ENCODE assay signal across 7 cellular contexts in genomic region chr20:63640686-63641085, GRCh38. TPM values are rescaled to one million over a fixed set of nuclear protein-coding genes. Genes with fewer than 3 reads are reported as not detected.
DNase-seq lines count a peak whose midpoint lies in the region; ATAC-seq and TF ChIP-seq lines count a peak whose summit lies in the region.
"Not testable (repeated sequence)": the region's sequence is repeated elsewhere in the genome, so short reads cannot be mapped to it uniquely, and the experiment has no call there.

No MANE protein-coding gene starts in this region.

- peak overlapping the region; percentile 76 for H3K4me2 ChIP-seq in OCI-LY7 (ENCODE audit: low read length)

- peak overlapping the region; percentile 84 for H3K27ac Mint-ChIP-seq in activated CD4-positive, alpha-beta memory T cell treated with anti-CD3 and anti-CD28 coated beads, Interleukin-2, amount 10 ng/mL, durations not matched to agents 7 days and 5 days
- H3K27ac Mint-ChIP-seq in activated naive CD4-positive, alpha-beta T cell treated with anti-CD3 and anti-CD28 coated beads for 36 hours, result peak overlapping the region; percentile 46
- peak overlapping the region in 4 of 6 donors; percentile 33 to 98 (median 77) for H3K27ac Mint-ChIP-seq in naive B cell
- H3K27ac Mint-ChIP-seq in stimulated activated naive B cell treated with anti-CD40 and anti-IgM and Interleukin-4, amounts not matched to agents 10 μg/mL and 1 μg/mL and 100 μg/mL, for 72 hours, result not testable (repeated sequence)

- not testable (repeated sequence) for H4K20me1 ChIP-seq in OCI-LY7 (ENCODE audit: insufficient read depth, low read length)

- peaks cover 37% of the 10 kb centered on the region for H3K4me1 Mint-ChIP-seq in activated CD4-positive, alpha-beta memory T cell treated with anti-CD3 and anti-CD28 coated beads, Interleukin-2, amount 10 ng/mL, durations not matched to agents 7 days and 5 days
- peaks cover 38% of the 10 kb centered on the region for H3K4me1 Mint-ChIP-seq in activated naive CD4-positive, alpha-beta T cell treated with anti-CD3 and anti-CD28 coated beads for 36 hours (ENCODE audit: low read depth)
- H3K4me1 Mint-ChIP-seq in naive B cell, result peaks cover 31 to 49% (median 35%) of the 10 kb centered on the region in 3 donors
- H3K4me1 Mint-ChIP-seq in stimulated activated naive B cell treated with anti-CD40 and anti-IgM and Interleukin-4, amounts not matched to agents 10 μg/mL and 1 μg/mL and 100 μg/mL, for 72 hours, result peaks cover 27 to 45% of the 10 kb centered on the region in 2 donors

- H3K27me3 Mint-ChIP-seq in activated CD4-positive, alpha-beta memory T cell treated with anti-CD3 and anti-CD28 coated beads, Interleukin-2, amount 10 ng/mL, durations not matched to agents 7 days and 5 days; activated naive CD4-positive, alpha-beta T cell treated with anti-CD3 and anti-CD28 coated beads for 36 hours (ENCODE audit: low read depth); naive B cell; stimulated activated naive B cell treated with anti-CD40 and anti-IgM and Interleukin-4, amounts not matched to agents 10 μg/mL and 1 μg/mL and 100 μg/mL, for 72 hours: not testable (repeated sequence)

- intact Hi-C loops in OCI-LY7 (cut with micrococcal nuclease; ENCODE audit: unreplicated experiment), result loop anchor here (1.0 kb wide), 1 partner anchor 103 kb away; the partner anchor contains the start of gene PTK6
- intact Hi-C loops in activated naive CD4-positive, alpha-beta T cell treated with anti-CD3 and anti-CD28 coated beads for 36 hours (cut with micrococcal nuclease); esophagus muscularis mucosa (cut with DNase I): not testable (repeated sequence)

- H3K4me3 Mint-ChIP-seq in activated CD4-positive, alpha-beta memory T cell treated with anti-CD3 and anti-CD28 coated beads, Interleukin-2, amount 10 ng/mL, durations not matched to agents 7 days and 5 days, result peak overlapping the region; percentile 75
- H3K4me3 Mint-ChIP-seq in activated naive CD4-positive, alpha-beta T cell treated with anti-CD3 and anti-CD28 coated beads for 36 hours, result peak overlapping the region; percentile 73
- H3K4me3 Mint-ChIP-seq in naive B cell, result peak overlapping the region; percentile 77 to 97 (median 92)
- H3K4me3 Mint-ChIP-seq in stimulated activated naive B cell treated with anti-CD40 and anti-IgM and Interleukin-4, amounts not matched to agents 10 μg/mL and 1 μg/mL and 100 μg/mL, for 72 hours, result peak overlapping the region; percentile 76 to 87

- H3K79me2 ChIP-seq in OCI-LY7 (ENCODE audit: insufficient read depth, low read depth, low read length), result not testable (repeated sequence)

- not testable (repeated sequence) for TF ChIP-seq CTCF in GM12864 (IDR thresholded peaks at IDR 0.05; ENCODE audit: low read depth, low read length, missing control alignments); OCI-LY7 (conservative IDR thresholded peaks at IDR 0.05; ENCODE audit: low read length); esophagus muscularis mucosa (IDR thresholded peaks at IDR 0.05)

- H3K27ac ChIP-seq in OCI-LY7 (ENCODE audit: low read depth, low read length, poor library complexity, severe bottlenecking) (peak overlapping the region; percentile 80), esophagus muscularis mucosa (replicated peaks in 1 of 4) (peak overlapping the region in 1 of 4 donors; percentile 53)

- not testable (repeated sequence) for H3K9me3 Mint-ChIP-seq in activated CD4-positive, alpha-beta memory T cell treated with anti-CD3 and anti-CD28 coated beads, Interleukin-2, amount 10 ng/mL, durations not matched to agents 7 days and 5 days; activated naive CD4-positive, alpha-beta T cell treated with anti-CD3 and anti-CD28 coated beads for 36 hours; naive B cell; stimulated activated naive B cell treated with anti-CD40 and anti-IgM and Interleukin-4, amounts not matched to agents 10 μg/mL and 1 μg/mL and 100 μg/mL, for 72 hours

- H3K9me3 ChIP-seq in OCI-LY7 (ENCODE audit: low read length); esophagus muscularis mucosa: not testable (repeated sequence)

- BruUV-seq in OCI-LY7 (replicated peaks; lab: Mats Ljungman, UMichigan), result not testable (repeated sequence)

- not testable (repeated sequence) for H3K27me3 ChIP-seq in esophagus muscularis mucosa

- CTCF ChIA-PET in OCI-LY7 (lab: Charles Lee; ENCODE audit: unreplicated experiment), result interaction anchor here (0.6 to 2.3 kb wide), 2 partner anchors 103 to 120 kb away, joined by 9 to 12 read pairs; partner anchors contain the start of genes PPDPF and PTK6
- CTCF ChIA-PET in activated CD4-positive, alpha-beta memory T cell treated with anti-CD3 and anti-CD28 coated beads, Interleukin-2, amount 10 ng/mL, durations not matched to agents 7 days and 5 days (lab: Charles Lee), result interaction anchor here (0.8 to 2.3 kb wide), 3 partner anchors 38 to 120 kb away, joined by 3 to 28 read pairs (median 7); partner anchors contain the start of genes PPDPF and PTK6
- CTCF ChIA-PET in activated naive CD4-positive, alpha-beta T cell treated with anti-CD3 and anti-CD28 coated beads for 36 hours (lab: Charles Lee), result not testable (repeated sequence)

- TF ChIP-seq POLR2A in esophagus muscularis mucosa (IDR thresholded peaks at IDR 0.05; ENCODE audit: low read depth), result not testable (repeated sequence)

- H3K9me2 ChIP-seq in OCI-LY7 (ENCODE audit: insufficient read depth, low read length), result not testable (repeated sequence)

- WGBS in esophagus muscularis mucosa, result 83% methylated on average over 1 of the region's 17 CpGs

- DNase-seq in GM12864 (ENCODE audit: low read depth); OCI-LY7 (ENCODE audit: low spot score); esophagus muscularis mucosa (ENCODE audit: extremely low spot score); naive B cell; stimulated activated naive B cell treated with anti-CD40 and anti-IgM and Interleukin-4, amounts not matched to agents 10 μg/mL and 1 μg/mL and 100 μg/mL, for 72 hours: not testable (repeated sequence)
- DNase-seq in activated CD4-positive, alpha-beta memory T cell treated with anti-CD3 and anti-CD28 coated beads, Interleukin-2, amount 10 ng/mL, durations not matched to agents 7 days and 5 days, result peak; percentile 39
- peak; percentile 36 for DNase-seq in activated naive CD4-positive, alpha-beta T cell treated with anti-CD3 and anti-CD28 coated beads for 36 hours

- POLR2A ChIA-PET in OCI-LY7 (lab: Charles Lee), result interaction anchor here (0.6 to 2.2 kb wide), 4 partner anchors 14 to 102 kb away, joined by 3 to 13 read pairs (median 4); partner anchors contain the start of genes GMEB2 and PTK6
- POLR2A ChIA-PET in activated CD4-positive, alpha-beta memory T cell treated with anti-CD3 and anti-CD28 coated beads, Interleukin-2, amount 10 ng/mL, durations not matched to agents 7 days and 5 days (lab: Charles Lee), result interaction anchor here (1.2 to 8.4 kb wide), 8 partner anchors 12 to 120 kb away, joined by 4 to 282 read pairs (median 8); partner anchors contain the start of genes ARFRP1, GMEB2, PPDPF and PTK6

- not testable (repeated sequence) for ATAC-seq in naive B cell (ENCODE audit: low read depth in 2 of 2); stimulated activated naive B cell treated with anti-CD40 and anti-IgM and Interleukin-4, amounts not matched to agents 10 μg/mL and 1 μg/mL and 100 μg/mL, for 72 hours (replicated peaks)

- H3K4me1 ChIP-seq in OCI-LY7 (ENCODE audit: insufficient read depth, low read length, poor library complexity, severe bottlenecking) (peaks cover 32% of the 10 kb centered on the region), esophagus muscularis mucosa (peaks cover 7 to 32% (median 21%) of the 10 kb centered on the region in 4 donors)

- not testable (repeated sequence) for TF ChIP-seq EP300 in esophagus muscularis mucosa (IDR thresholded peaks at IDR 0.05)

- peak overlapping the region; percentile 66 for H3K4me3 ChIP-seq in GM12864 (ENCODE audit: low read depth, low read length)
- H3K4me3 ChIP-seq in OCI-LY7 (ENCODE audit: low read depth, low read length, poor library complexity, severe bottlenecking), result peak overlapping the region; percentile 74
- peak overlapping the region; percentile 45 to 61 (median 56) for H3K4me3 ChIP-seq in esophagus muscularis mucosa

- not testable (repeated sequence) for H2AFZ ChIP-seq in OCI-LY7 (ENCODE audit: low read length)

- not testable (repeated sequence) for H3K36me3 Mint-ChIP-seq in activated CD4-positive, alpha-beta memory T cell treated with anti-CD3 and anti-CD28 coated beads, Interleukin-2, amount 10 ng/mL, durations not matched to agents 7 days and 5 days (ENCODE audit: low read depth); activated naive CD4-positive, alpha-beta T cell treated with anti-CD3 and anti-CD28 coated beads for 36 hours (ENCODE audit: low read depth); naive B cell; stimulated activated naive B cell treated with anti-CD40 and anti-IgM and Interleukin-4, amounts not matched to agents 10 μg/mL and 1 μg/mL and 100 μg/mL, for 72 hours

- not testable (repeated sequence) for H3K36me3 ChIP-seq in OCI-LY7 (ENCODE audit: insufficient read depth, low read length); esophagus muscularis mucosa

RNA-seq across cellular contexts. Expression of gene STMN3, which starts 12.5 kb away (rescaled TPM):
- total RNA-seq in OCI-LY7 (2014; rRNA removed; shearing (Covaris generic)), result 4.0 and 6.7 TPM in 2 replicates
- total RNA-seq in OCI-LY7 (2022), result 6.7 and 7.5 TPM in 2 replicates
- 10 to 100 TPM; 20.9 to 23.8 TPM for total RNA-seq in activated CD4-positive, alpha-beta memory T cell treated with anti-CD3 and anti-CD28 coated beads, Interleukin-2, amount 10 ng/mL, durations not matched to agents 7 days and 5 days
- total RNA-seq in activated naive CD4-positive, alpha-beta T cell treated with anti-CD3 and anti-CD28 coated beads for 36 hours, result 1 to 10 TPM; 6.7 to 7.3 TPM
- 10 to 100 TPM; 13.3 to 47.4 (median 28.9) TPM for total RNA-seq in esophagus muscularis mucosa
- polyA plus RNA-seq in naive B cell (ENCODE audit: low read depth in 6 of 6), result 1 to 10 TPM; 1.2 to 4.2 (median 2.5) TPM

RNA-seq across cellular contexts. Expression of gene GMEB2, which starts 13.8 kb away (rescaled TPM):
- total RNA-seq in OCI-LY7 (2014; rRNA removed; shearing (Covaris generic)), result 14.3 and 15.6 TPM in 2 replicates
- total RNA-seq in OCI-LY7 (2022), result 15.0 and 15.6 TPM in 2 replicates
- total RNA-seq in activated CD4-positive, alpha-beta memory T cell treated with anti-CD3 and anti-CD28 coated beads, Interleukin-2, amount 10 ng/mL, durations not matched to agents 7 days and 5 days, result 10 to 100 TPM; 17.9 to 18.5 TPM
- 10 to 100 TPM; 16.7 to 18.0 TPM for total RNA-seq in activated naive CD4-positive, alpha-beta T cell treated with anti-CD3 and anti-CD28 coated beads for 36 hours
- total RNA-seq in esophagus muscularis mucosa, result 10 to 100 TPM; 11.1 to 19.1 (median 14.0) TPM
- polyA plus RNA-seq in naive B cell (ENCODE audit: low read depth in 6 of 6), result 10 to 100 TPM in 1 of 6 donors, 1 to 10 TPM in 5; 3.1 to 16.0 (median 8.6) TPM

RNA-seq across cellular contexts. Expression of gene RTEL1, which starts 17.4 kb away (rescaled TPM):
- total RNA-seq in OCI-LY7 (2014; rRNA removed; shearing (Covaris generic)), result 20.0 and 22.5 TPM in 2 replicates
- total RNA-seq in OCI-LY7 (2022), result 47.2 and 55.0 TPM in 2 replicates
- total RNA-seq in activated CD4-positive, alpha-beta memory T cell treated with anti-CD3 and anti-CD28 coated beads, Interleukin-2, amount 10 ng/mL, durations not matched to agents 7 days and 5 days, result 10 to 100 TPM; 29.2 to 30.0 TPM
- 10 to 100 TPM; 33.6 to 34.8 TPM for total RNA-seq in activated naive CD4-positive, alpha-beta T cell treated with anti-CD3 and anti-CD28 coated beads for 36 hours
- 10 to 100 TPM in 2 of 4 donors, 1 to 10 TPM in 2; 8.4 to 13.4 (median 9.6) TPM for total RNA-seq in esophagus muscularis mucosa
- polyA plus RNA-seq in naive B cell (ENCODE audit: low read depth in 6 of 6), result 1 to 10 TPM in 5 of 6 donors, not detected in 1; 1.5 to 6.5 (median 3.0) TPM

RNA-seq across cellular contexts. Expression of gene TNFRSF6B, which starts 55.8 kb away (rescaled TPM):
- total RNA-seq in OCI-LY7 (2014; rRNA removed; shearing (Covaris generic)), result 1.4 and 6.6 TPM in 2 replicates
- total RNA-seq in OCI-LY7 (2022) (1.0 TPM in 1 of 2 replicates, not detected in the other), esophagus muscularis mucosa (10 to 100 TPM in 3 of 4 donors, 1 to 10 TPM in 1; 5.0 to 67.8 (median 26.5) TPM)
- not detected for total RNA-seq in activated CD4-positive, alpha-beta memory T cell treated with anti-CD3 and anti-CD28 coated beads, Interleukin-2, amount 10 ng/mL, durations not matched to agents 7 days and 5 days
- not detected for total RNA-seq in activated naive CD4-positive, alpha-beta T cell treated with anti-CD3 and anti-CD28 coated beads for 36 hours
- polyA plus RNA-seq in naive B cell (ENCODE audit: low read depth in 6 of 6), result not detected
